ENCODE assay signal across 8 cellular contexts in the genomic region with DNA sequence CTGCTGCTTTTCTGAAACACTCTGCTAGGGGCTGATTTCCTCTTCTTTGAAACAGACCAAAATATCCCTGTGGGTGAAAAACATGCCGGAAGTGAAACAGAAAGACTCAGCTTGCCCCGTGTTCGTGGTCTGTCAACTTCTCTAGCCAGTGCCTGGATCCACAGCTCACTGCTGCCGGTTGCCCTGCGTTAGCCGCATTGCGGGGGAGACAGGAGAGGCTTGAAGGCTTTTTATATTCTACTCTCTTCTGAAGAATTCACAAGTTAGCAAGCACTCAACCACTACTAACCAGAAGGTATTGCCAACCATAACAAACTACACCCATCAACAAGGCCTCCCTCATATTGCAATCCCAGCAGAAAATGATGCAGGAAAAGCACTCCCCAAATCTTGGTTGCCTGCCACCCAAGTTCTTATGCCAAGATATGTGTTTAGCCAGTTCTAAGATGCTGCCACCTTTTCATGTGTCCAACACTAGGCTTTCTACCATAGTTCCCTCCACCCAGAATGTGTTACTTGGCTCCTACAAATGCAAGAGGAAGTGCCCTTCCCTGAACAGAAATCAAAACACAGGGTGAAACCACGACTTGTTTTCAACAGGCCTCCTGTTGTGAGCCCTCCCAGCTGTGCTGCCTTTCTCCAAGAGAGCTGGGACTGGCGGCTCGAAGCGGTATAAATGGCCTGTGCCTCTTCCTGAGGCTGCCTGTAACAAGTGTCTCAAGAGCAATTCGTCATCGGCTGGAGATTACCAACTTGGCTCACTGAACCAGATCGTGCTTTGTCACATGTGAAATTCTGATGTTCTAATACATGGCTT.
DNase-seq lines count a peak whose midpoint lies in the region; ATAC-seq, FAIRE-seq and TF ChIP-seq lines count a peak whose summit lies in the region.

No MANE protein-coding gene starts in this region.

- intact Hi-C loops in cardiac septum (cut with DNase I) (loop anchor here (1.0 to 5.0 kb wide), 3 partner anchors 15 to 74 kb away; no protein-coding TSS in a partner anchor), sigmoid colon (cut with DNase I) (no loop called here), aorta (cut with DNase I) (loop anchor here in 1 of 2 donors (1.0 kb wide), 2 partner anchors 127 to 181 kb away; no protein-coding TSS in a partner anchor)

- H3K36me3 Mint-ChIP-seq in activated naive CD4-positive, alpha-beta T cell treated with anti-CD3 and anti-CD28 coated beads, Interleukin-2, amount 50 U/mL, for 72 hours = peaks cover 10 to 15% of the 10 kb centered on the region in 2 donors

- no peaks in the 10 kb centered on the region for H3K36me3 ChIP-seq in sigmoid colon
- H3K36me3 ChIP-seq in aorta (ENCODE audit: control insufficient read depth in 1 of 2, insufficient read depth in 2 of 2, low read length in 1 of 2) = no peaks in the 10 kb centered on the region

- POLR2A ChIA-PET in RWPE1 (lab: Yijun Ruan, JAX; ENCODE audit: low non-redundant PET) = no interaction called here

- FAIRE-seq in GM19239 (lab: Jason Lieb, UNC) = peak; percentile 93

- peaks cover 0 to 16% (median 9%) of the 10 kb centered on the region in 4 donors for H3K4me1 ChIP-seq in sigmoid colon
- H3K4me1 ChIP-seq in aorta (ENCODE audit: control insufficient read depth in 1 of 2, insufficient read depth in 2 of 2, low read length in 2 of 2) = peaks cover 3 to 21% of the 10 kb centered on the region in 2 donors

- peak overlapping the region; percentile 51 to 58 for H3K27ac Mint-ChIP-seq in activated naive CD4-positive, alpha-beta T cell treated with anti-CD3 and anti-CD28 coated beads, Interleukin-2, amount 50 U/mL, for 72 hours

- 25 to 46% methylated on average over 14 of the region's 14 CpGs for WGBS in sigmoid colon, 2 donors
- WGBS in aorta, 2 donors = 0 to 1% methylated on average over 14 of the region's 14 CpGs

- H3K9me3 Mint-ChIP-seq in activated naive CD4-positive, alpha-beta T cell treated with anti-CD3 and anti-CD28 coated beads, Interleukin-2, amount 50 U/mL, for 72 hours = peaks cover 6 to 8% of the 10 kb centered on the region in 2 donors

- CTCF ChIA-PET in RWPE1 (lab: Yijun Ruan, JAX) = no interaction called here

- H3K27me3 ChIP-seq in sigmoid colon (no peaks in the 10 kb centered on the region), aorta (ENCODE audit: control insufficient read depth in 1 of 2, insufficient read depth in 2 of 2, low read length in 1 of 2) (no peaks in the 10 kb centered on the region)

- H3K27ac ChIP-seq in RWPE1 = peak overlapping the region; percentile 71
- H3K27ac ChIP-seq in sigmoid colon = peak overlapping the region; percentile 57 to 82 (median 64)
- peak overlapping the region; percentile 96 to 99 for H3K27ac ChIP-seq in aorta (ENCODE audit: low read depth in 1 of 2, low read length in 2 of 2)

- peak; percentile 54 for DNase-seq in AG09319 (ENCODE audit: extremely low read depth, low read depth)
- peak; percentile 73 for DNase-seq in GM19239 (ENCODE audit: insufficient read length, low spot score)
- DNase-seq in RWPE1 (ENCODE audit: low spot score) = no peak
- peak; percentile 43 to 66 for DNase-seq in activated naive CD4-positive, alpha-beta T cell treated with anti-CD3 and anti-CD28 coated beads, Interleukin-2, amount 50 U/mL, for 72 hours (ENCODE audit: low spot score in 2 of 2)
- peak; percentile 90 for DNase-seq in cardiac septum (ENCODE audit: low spot score)
- DNase-seq in sigmoid colon = peak; percentile 92
- DNase-seq in aorta = peak; percentile 84 to 93

- H3K4me3 ChIP-seq in sigmoid colon (no peak overlapping the region), aorta (ENCODE audit: low read length in 2 of 2) (peak overlapping the region in 1 of 2 donors; percentile 65)

- TF ChIP-seq EP300 in sigmoid colon (IDR thresholded peaks at IDR 0.05) = no peak

- peak; percentile 93 for ATAC-seq in HG03354 (IDR thresholded peaks at IDR 0.05; ENCODE audit: poor library complexity, severe bottlenecking, unreplicated experiment)
- peak; percentile 90 to 91 for ATAC-seq in activated naive CD4-positive, alpha-beta T cell treated with anti-CD3 and anti-CD28 coated beads, Interleukin-2, amount 50 U/mL, for 72 hours
- ATAC-seq in aorta (ENCODE audit: low FRiP score) = peak; percentile 85

- no peak for TF ChIP-seq POLR2A in sigmoid colon (IDR thresholded peaks at IDR 0.05)

- H3K9me3 ChIP-seq in sigmoid colon (no peaks in the 10 kb centered on the region), aorta (ENCODE audit: control insufficient read depth, low read length) (no peaks in the 10 kb centered on the region)

- TF ChIP-seq CTCF in AG09319 (IDR thresholded peaks at IDR 0.05; ENCODE audit: low read depth, low read length) (no peak), RWPE1 (conservative IDR thresholded peaks at IDR 0.05; ENCODE audit: low read depth) (no peak), sigmoid colon (IDR thresholded peaks at IDR 0.05) (no peak)
